1 cellular context compared by ENCODE assay signal in genomic region chr1:240363315-240363714, GRCh38.
TF ChIP-seq lines count a peak whose summit lies in the region.

No MANE protein-coding gene starts in this region.

TF ChIP-seq in WTC11, 78 proteins besides CTCF, POLR2A, EP300 and RAD21 (continued from another document):
- TF ChIP-seq AFF4 (CRISPR knock-in tag; IDR thresholded peaks at IDR 0.05; ENCODE audit: borderline replicate concordance) (no peak), CDX4 (CRISPR knock-in tag; IDR thresholded peaks at IDR 0.05; ENCODE audit: borderline replicate concordance) (no peak), MYBL2 (CRISPR knock-in tag; IDR thresholded peaks at IDR 0.05) (no peak), FOXP1 (CRISPR knock-in tag; IDR thresholded peaks at IDR 0.05; ENCODE audit: borderline replicate concordance) (no peak), ZNF512 (CRISPR knock-in tag; IDR thresholded peaks at IDR 0.05; ENCODE audit: borderline replicate concordance) (no peak), IRF1 (CRISPR knock-in tag; IDR thresholded peaks at IDR 0.05) (no peak), ERG (CRISPR knock-in tag; IDR thresholded peaks at IDR 0.05) (no peak)
